In genomic region chr2:28325567-28326468, GRCh38 we compare ENCODE assay signal across 10 cellular contexts.
DNase-seq lines count a peak whose midpoint lies in the region; ATAC-seq and TF ChIP-seq lines count a peak whose summit lies in the region.
"Had no signal": no experiment of that assay in that cellular context is flagged by ENCODE, and none has a peak within 500 bp of the region (broad histone marks: within the 10 kb centered on the region; RNA-seq: fewer than 3 reads in every experiment).

No MANE protein-coding gene starts in this region.

- no peak for TF ChIP-seq EP300 in Ishikawa (IDR thresholded peaks at IDR 0.05; ENCODE audit: borderline replicate concordance)

- peaks cover 21% of the 10 kb centered on the region for H3K4me1 Mint-ChIP-seq in activated CD4-positive, alpha-beta memory T cell treated with anti-CD3 and anti-CD28 coated beads for 36 hours (ENCODE audit: low read depth)
- H3K4me1 Mint-ChIP-seq in activated CD4-positive, alpha-beta memory T cell treated with anti-CD3 and anti-CD28 coated beads, Interleukin-2, amount 10 ng/mL, durations not matched to agents 7 days and 5 days: peaks cover 34% of the 10 kb centered on the region
- H3K4me1 Mint-ChIP-seq in stimulated activated naive CD8-positive, alpha-beta T cell treated with anti-CD3 and anti-CD28 coated beads, Interleukin-15, amount 100 ng/mL, for 72 hours: peaks cover 30% of the 10 kb centered on the region

- no peak overlapping the region for H3K27ac Mint-ChIP-seq in activated CD4-positive, alpha-beta memory T cell treated with anti-CD3 and anti-CD28 coated beads for 36 hours
- no peak overlapping the region for H3K27ac Mint-ChIP-seq in activated CD4-positive, alpha-beta memory T cell treated with anti-CD3 and anti-CD28 coated beads, Interleukin-2, amount 10 ng/mL, durations not matched to agents 7 days and 5 days
- no peak overlapping the region for H3K27ac Mint-ChIP-seq in stimulated activated naive CD8-positive, alpha-beta T cell treated with anti-CD3 and anti-CD28 coated beads, Interleukin-15, amount 100 ng/mL, for 72 hours

- no peak overlapping the region for H3K4me3 Mint-ChIP-seq in activated CD4-positive, alpha-beta memory T cell treated with anti-CD3 and anti-CD28 coated beads for 36 hours
- H3K4me3 Mint-ChIP-seq in activated CD4-positive, alpha-beta memory T cell treated with anti-CD3 and anti-CD28 coated beads, Interleukin-2, amount 10 ng/mL, durations not matched to agents 7 days and 5 days: no peak overlapping the region
- H3K4me3 Mint-ChIP-seq in stimulated activated naive CD8-positive, alpha-beta T cell treated with anti-CD3 and anti-CD28 coated beads, Interleukin-15, amount 100 ng/mL, for 72 hours: no peak overlapping the region

- TF ChIP-seq RAD21 in Ishikawa (IDR thresholded peaks at IDR 0.05; ENCODE audit: low read depth): no peak

- no peaks in the 10 kb centered on the region for H3K9me3 Mint-ChIP-seq in activated CD4-positive, alpha-beta memory T cell treated with anti-CD3 and anti-CD28 coated beads for 36 hours
- H3K9me3 Mint-ChIP-seq in activated CD4-positive, alpha-beta memory T cell treated with anti-CD3 and anti-CD28 coated beads, Interleukin-2, amount 10 ng/mL, durations not matched to agents 7 days and 5 days: no peaks in the 10 kb centered on the region
- no peaks in the 10 kb centered on the region for H3K9me3 Mint-ChIP-seq in stimulated activated naive CD8-positive, alpha-beta T cell treated with anti-CD3 and anti-CD28 coated beads, Interleukin-15, amount 100 ng/mL, for 72 hours

- CTCF ChIA-PET in activated CD4-positive, alpha-beta memory T cell treated with anti-CD3 and anti-CD28 coated beads for 36 hours (lab: Charles Lee): no interaction called here
- CTCF ChIA-PET in activated CD4-positive, alpha-beta memory T cell treated with anti-CD3 and anti-CD28 coated beads, Interleukin-2, amount 10 ng/mL, durations not matched to agents 7 days and 5 days (lab: Charles Lee): interaction anchor here (1.1 kb wide), 1 partner anchor 571 kb away, joined by 3 read pairs; no protein-coding TSS in a partner anchor

- H3K4me3 ChIP-seq in astrocyte of the spinal cord (ENCODE audit: low read depth, low read length): no peak overlapping the region

- H3K36me3 Mint-ChIP-seq in activated CD4-positive, alpha-beta memory T cell treated with anti-CD3 and anti-CD28 coated beads for 36 hours: peaks cover 17% of the 10 kb centered on the region
- H3K36me3 Mint-ChIP-seq in activated CD4-positive, alpha-beta memory T cell treated with anti-CD3 and anti-CD28 coated beads, Interleukin-2, amount 10 ng/mL, durations not matched to agents 7 days and 5 days (ENCODE audit: low read depth): peaks cover 22% of the 10 kb centered on the region

- intact Hi-C loops in activated CD4-positive, alpha-beta memory T cell treated with anti-CD3 and anti-CD28 coated beads for 36 hours (cut with micrococcal nuclease): no loop called here

- in situ Hi-C loops in astrocyte of the spinal cord (cut with HindIII; ENCODE audit: low sequenced_read_pairs): no loop called here

- DNase-seq in activated CD4-positive, alpha-beta memory T cell treated with anti-CD3 and anti-CD28 coated beads for 36 hours: peak; percentile 44
- DNase-seq in activated CD4-positive, alpha-beta memory T cell treated with anti-CD3 and anti-CD28 coated beads, Interleukin-2, amount 10 ng/mL, durations not matched to agents 7 days and 5 days: no peak
- peak; percentile 71 for DNase-seq in astrocyte of the spinal cord (ENCODE audit: low read depth, low spot score)
- DNase-seq in stimulated activated naive CD8-positive, alpha-beta T cell treated with anti-CD3 and anti-CD28 coated beads, Interleukin-15, amount 100 ng/mL, for 72 hours: peak in 1 of 2 donors; percentile 37
- DNase-seq in HuH-7 (ENCODE audit: low spot score): no peak
- DNase-seq in GM20000 (ENCODE audit: low spot score): no peak
- no peak for DNase-seq in activated effector memory CD4-positive, alpha-beta T cell treated with anti-CD3 and anti-CD28 coated beads, Interleukin-2, amount 50 U/mL, for 16 hours
- DNase-seq: activated naive CD4-positive, alpha-beta T cell; AML-193 had no signal

- POLR2A ChIA-PET in activated CD4-positive, alpha-beta memory T cell treated with anti-CD3 and anti-CD28 coated beads for 36 hours (lab: Charles Lee): no interaction called here
- POLR2A ChIA-PET in activated CD4-positive, alpha-beta memory T cell treated with anti-CD3 and anti-CD28 coated beads, Interleukin-2, amount 10 ng/mL, durations not matched to agents 7 days and 5 days (lab: Charles Lee): no interaction called here

- TF ChIP-seq CTCF in astrocyte of the spinal cord (IDR thresholded peaks at IDR 0.05; ENCODE audit: low read depth, low read length): no peak
- TF ChIP-seq CTCF in GM20000 (IDR thresholded peaks at IDR 0.05; ENCODE audit: extremely low read depth, missing control alignments): no peak

- no peaks in the 10 kb centered on the region for H3K27me3 Mint-ChIP-seq in activated CD4-positive, alpha-beta memory T cell treated with anti-CD3 and anti-CD28 coated beads for 36 hours
- no peaks in the 10 kb centered on the region for H3K27me3 Mint-ChIP-seq in activated CD4-positive, alpha-beta memory T cell treated with anti-CD3 and anti-CD28 coated beads, Interleukin-2, amount 10 ng/mL, durations not matched to agents 7 days and 5 days
- H3K27me3 Mint-ChIP-seq in stimulated activated naive CD8-positive, alpha-beta T cell treated with anti-CD3 and anti-CD28 coated beads, Interleukin-15, amount 100 ng/mL, for 72 hours: no peaks in the 10 kb centered on the region

- peak; percentile 80 for ATAC-seq in stimulated activated naive CD8-positive, alpha-beta T cell treated with anti-CD3 and anti-CD28 coated beads, Interleukin-15, amount 100 ng/mL, for 72 hours

TF ChIP-seq in Ishikawa, 13 proteins besides CTCF, POLR2A, EP300 and RAD21:
- no peak for TF ChIP-seq YY1 (IDR thresholded peaks at IDR 0.05; ENCODE audit: low read depth)
- no peak for TF ChIP-seq CREB1 (IDR thresholded peaks at IDR 0.05; ENCODE audit: low read depth)
- TF ChIP-seq TEAD4 (IDR thresholded peaks at IDR 0.05): 0 out of 2 replicates have a peak, but pooled peaks have one; percentile 27
- TF ChIP-seq REST (IDR thresholded peaks at IDR 0.05; ENCODE audit: low read depth): no peak
- 0 out of 2 replicates have a peak, but pooled peaks have one; percentile 49 for TF ChIP-seq TCF12 (IDR thresholded peaks at IDR 0.05; ENCODE audit: low read depth)
- TF ChIP-seq MAX (IDR thresholded peaks at IDR 0.05): peak; percentile 85
- peak; percentile 80 for TF ChIP-seq USF1 (IDR thresholded peaks at IDR 0.05)

Comparison
In these comparisons a context has a peak if more than half of its experiments do, and no peak if none do; other contexts are left out.
1. DNase-seq: peak in activated CD4-positive, alpha-beta memory T cell treated with anti-CD3 and anti-CD28 coated beads for 36 hours (single experiment) and astrocyte of the spinal cord (single experiment); none in activated CD4-positive, alpha-beta memory T cell treated with anti-CD3 and anti-CD28 coated beads, Interleukin-2, amount 10 ng/mL, durations not matched to agents 7 days and 5 days (single experiment), HuH-7 (single experiment), GM20000 (single experiment) and activated effector memory CD4-positive, alpha-beta T cell treated with anti-CD3 and anti-CD28 coated beads, Interleukin-2, amount 50 U/mL, for 16 hours (single experiment).